In genomic region chr1:169485427-169486280, GRCh38 we compare ENCODE assay signal across 8 cellular contexts. TPM values are rescaled to one million over a fixed set of nuclear protein-coding genes. Genes with fewer than 3 reads are reported as not detected.
DNase-seq lines count a peak whose midpoint lies in the region; ATAC-seq, FAIRE-seq and TF ChIP-seq lines count a peak whose summit lies in the region.

Gene SLC19A2 (minus strand): TSS chr1:169485944. CDS start chr1:169485766, 178 bp downstream.

- peak; percentile 95 to 96 for TF ChIP-seq POLR2A in HepG2 (IDR thresholded peaks at IDR 0.05; ENCODE audit: insufficient read depth in 1 of 2, low read depth in 2 of 2, low read length in 2 of 2)

- POLR2A ChIA-PET in HepG2 (lab: Yijun Ruan, JAX) = interaction anchor here (0.6 to 2.0 kb wide), 18 partner anchors 10 to 796 kb away, joined by 3 to 33 read pairs (median 4); partner anchors contain the start of genes BLZF1, F5, METTL18 and NME7

- TF ChIP-seq CTCF in HepG2 (CRISPR knock-in tag; IDR thresholded peaks at IDR 0.05) = peak; percentile 51

- peak; percentile 64 for FAIRE-seq in HepG2 (lab: Jason Lieb, UNC)

- peak within 1 kb of the TSS; percentile 73 for H3K27ac ChIP-seq in CD4-positive, CD25-positive, alpha-beta regulatory T cell (ENCODE audit: insufficient read depth, low read length, poor library complexity, severe bottlenecking)
- peak within 1 kb of the TSS; percentile 95 for H3K27ac ChIP-seq in HepG2 (ENCODE audit: extremely low read length, insufficient read depth, low read length)

- peaks cover 64% of the 10 kb centered on the region for H3K79me2 ChIP-seq in HepG2 (ENCODE audit: insufficient read depth, low read length)

- DNase-seq in CD4-positive, CD25-positive, alpha-beta regulatory T cell = peak; percentile 92 to 97 (median 93)
- DNase-seq in NCI-H748 treated with DMSO at 0.1 percent for 48 hours (lab: John Stamatoyannopoulos, UW) (peak; percentile 91), dermis microvascular lymphatic vessel endothelial cell (ENCODE audit: low read depth in 2 of 2) (peak; percentile 94 to 99), HepG2 (ENCODE audit: low spot score) (peak; percentile 98)
- peak; percentile 93 to 95 for DNase-seq in activated CD4-positive, alpha-beta T cell treated with anti-CD3 and anti-CD28 coated beads, Interleukin-2, amount 50 U/mL, for 48 hours
- DNase-seq in stimulated activated CD4-positive, alpha-beta T cell treated with anti-CD3 and anti-CD28 coated beads, Interleukin-4, amount 100 ng/mL, for 1 hour = peak; percentile 91

- intact Hi-C loops in HepG2 (cut with micrococcal nuclease; ENCODE audit: unreplicated experiment) = loop anchor here (1.0 to 10.0 kb wide), 4 partner anchors 24 to 381 kb away; partner anchors contain the start of gene ATP1B1

- H4K20me1 ChIP-seq in HepG2 (ENCODE audit: insufficient read depth, low read length) = peaks cover 36% of the 10 kb centered on the region

- no peaks in the 10 kb centered on the region for H3K9me3 Mint-ChIP-seq in CD4-positive, CD25-positive, alpha-beta regulatory T cell

- ATAC-seq in CD4-positive, CD25-positive, alpha-beta regulatory T cell (ENCODE audit: low read depth in 2 of 2) = peak; percentile 99
- peak; percentile 99 for ATAC-seq in GM19395 (IDR thresholded peaks at IDR 0.05; ENCODE audit: unreplicated experiment)
- peak; percentile 97 for ATAC-seq in HG03565 (IDR thresholded peaks at IDR 0.05; ENCODE audit: unreplicated experiment)
- ATAC-seq in HepG2 = peak; percentile 98

- H3K27ac Mint-ChIP-seq in CD4-positive, CD25-positive, alpha-beta regulatory T cell = peak within 1 kb of the TSS; percentile 79 to 98 (median 96)

- 0% methylated on average over 11 of the region's 86 CpGs for WGBS in HepG2 (ENCODE audit: low lambda C conversion rate)

- no peaks in the 10 kb centered on the region for H3K36me3 ChIP-seq in CD4-positive, CD25-positive, alpha-beta regulatory T cell (ENCODE audit: control insufficient read depth, insufficient read depth, low read length)
- no peaks in the 10 kb centered on the region; a peak in 1 of 5 replicates for H3K36me3 ChIP-seq in HepG2 (replicated peaks in 1 of 2; ENCODE audit: control insufficient read depth in 1 of 2, insufficient read depth in 2 of 2, low read length in 2 of 2)

- peak within 1 kb of the TSS; percentile 95 to 97 (median 96) for H3K4me3 Mint-ChIP-seq in CD4-positive, CD25-positive, alpha-beta regulatory T cell

- peaks cover 26% of the 10 kb centered on the region for H3K4me1 ChIP-seq in CD4-positive, CD25-positive, alpha-beta regulatory T cell (ENCODE audit: control insufficient read depth, insufficient read depth, low read length, poor library complexity, severe bottlenecking)
- H3K4me1 ChIP-seq in HepG2 (ENCODE audit: insufficient read depth, low read length) = peaks cover 62% of the 10 kb centered on the region

- no peaks in the 10 kb centered on the region for H3K36me3 Mint-ChIP-seq in CD4-positive, CD25-positive, alpha-beta regulatory T cell

- BruUV-seq in HepG2 (replicated peaks; lab: Mats Ljungman, UMichigan) = no TSS peak

- in situ Hi-C loops in HepG2 (cut with HindIII; ENCODE audit: extremely low pct_ligation_motif_present, low pct_unique_long_range_greater_than_20kb) = no loop called here

- H2AFZ ChIP-seq in HepG2 (ENCODE audit: low read length) = peak within 1 kb of the TSS; percentile 20

- H3K9ac ChIP-seq in HepG2 (ENCODE audit: insufficient read depth, low read depth, low read length) = peak within 1 kb of the TSS; percentile 92

- H3K27me3 ChIP-seq in CD4-positive, CD25-positive, alpha-beta regulatory T cell (ENCODE audit: control insufficient read depth, insufficient read depth, low read length) = no peaks in the 10 kb centered on the region
- H3K27me3 ChIP-seq in HepG2 (ENCODE audit: control insufficient read depth in 1 of 2, insufficient read depth in 2 of 2, low read length in 2 of 2) = no peaks in the 10 kb centered on the region; a peak in 1 of 5 replicates

- TF ChIP-seq EP300 in HepG2 (IDR thresholded peaks at IDR 0.05; ENCODE audit: low read depth in 2 of 2, low read length in 2 of 2) (peak; percentile 11 to 43; a peak in 1 of 4 replicates), HepG2 (CRISPR knock-in tag; IDR thresholded peaks at IDR 0.05; ENCODE audit: borderline replicate concordance) (no peak)

- peak within 1 kb of the TSS; percentile 93 for H3K4me3 ChIP-seq in CD4-positive, CD25-positive, alpha-beta regulatory T cell (ENCODE audit: low read depth, low read length)
- peak within 1 kb of the TSS; percentile 74 to 87 (median 81) for H3K4me3 ChIP-seq in HepG2 (replicated peaks in 1 of 3; ENCODE audit: insufficient read depth in 1 of 3, low read depth in 2 of 3, low read length in 3 of 3)

- H3K9me3 ChIP-seq in CD4-positive, CD25-positive, alpha-beta regulatory T cell (ENCODE audit: control insufficient read depth in 2 of 2, low read length in 2 of 2) = no peaks in the 10 kb centered on the region
- no peaks in the 10 kb centered on the region for H3K9me3 ChIP-seq in HepG2 (ENCODE audit: low read length)

- CTCF ChIA-PET in HepG2 (lab: Yijun Ruan, JAX; ENCODE audit: low intra/inter-chr PET ratio, low total read pairs) = interaction anchor here (1.2 kb wide), 1 partner anchor 61 kb away, joined by 3 read pairs; no protein-coding TSS in a partner anchor

- H3K27me3 Mint-ChIP-seq in CD4-positive, CD25-positive, alpha-beta regulatory T cell = peaks cover 5% of the 10 kb centered on the region

- peak within 1 kb of the TSS; percentile 91 for H3K4me2 ChIP-seq in HepG2 (ENCODE audit: low read depth, low read length)

- peaks cover 21 to 61% (median 43%) of the 10 kb centered on the region in 4 donors for H3K4me1 Mint-ChIP-seq in CD4-positive, CD25-positive, alpha-beta regulatory T cell

- peak; percentile 11; the same call in 1 of the 2 replicates for TF ChIP-seq RAD21 in HepG2 (CRISPR knock-in tag; IDR thresholded peaks at IDR 0.05)

TF ChIP-seq in HepG2, 621 proteins besides CTCF, POLR2A, EP300 and RAD21 (continues in another document):
- TF ChIP-seq ZGPAT (CRISPR knock-in tag; IDR thresholded peaks at IDR 0.05) (peak; percentile 79), KLF16 (CRISPR knock-in tag; IDR thresholded peaks at IDR 0.05) (peak in 1 of 2 experiments; percentile 76; a peak in 1 of 4 replicates), PHB2 (IDR thresholded peaks at IDR 0.05; ENCODE audit: partially characterized antibody) (no peak), SMAD3 (CRISPR knock-in tag; IDR thresholded peaks at IDR 0.05) (peak; percentile 1; the same call in 1 of the 2 replicates)

RNA-seq across cellular contexts. Expression of gene SLC19A2, which starts in this region (rescaled TPM):
- 4.3 TPM for total RNA-seq in CD4-positive, CD25-positive, alpha-beta regulatory T cell
- polyA plus RNA-seq in CD4-positive, CD25-positive, alpha-beta regulatory T cell = 1 to 10 TPM in 1 of 4 donors, under 1 TPM in 3; 0.48 to 1.2 (median 0.72) TPM
- total RNA-seq in dermis microvascular lymphatic vessel endothelial cell = 2.3 and 2.4 TPM in 2 replicates
- 19.1 and 30.4 TPM in 2 replicates for total RNA-seq in HepG2 (2016; rRNA removed; fragmentation: Illumina TruSeq; extraction: Trizol)
- 3.8 and 5.2 TPM in 2 replicates for total RNA-seq in HepG2 (2016; cell fraction: cytosol; rRNA removed; fragmentation: Illumina TruSeq; extraction: Trizol; ENCODE audit: low read depth)
- total RNA-seq in HepG2 (2016; cell fraction: insoluble cytoplasmic fraction; rRNA removed; fragmentation: Illumina TruSeq; extraction: Trizol) = 20.0 and 30.2 TPM in 2 replicates
- 10.5 and 14.2 TPM in 2 replicates for total RNA-seq in HepG2 (2016; cell fraction: membrane; rRNA removed; fragmentation: Illumina TruSeq; extraction: Trizol)
- total RNA-seq in HepG2 (2016; cell fraction: nucleus; rRNA removed; fragmentation: Illumina TruSeq; extraction: Trizol) = 42.1 and 44.8 TPM in 2 replicates
- 51.2 and 56.0 TPM in 2 replicates for polyA plus RNA-seq in HepG2 (2011; rRNA removed)
- polyA plus RNA-seq in HepG2 (2011; cell fraction: cytosol; rRNA removed) = 32.0 and 44.1 TPM in 2 replicates
- 29.6 and 34.0 TPM in 2 replicates for polyA plus RNA-seq in HepG2 (2011; cell fraction: nucleus; rRNA removed)
- 36.6 and 42.7 TPM in 2 replicates for polyA plus RNA-seq in HepG2 (2012)
- polyA plus RNA-seq in HepG2 (2016; cell fraction: cytosol; fragmentation: Illumina TruSeq; extraction: Trizol; ENCODE audit: low read depth) = 1.4 TPM in 2 replicates
- 18.6 and 19.7 TPM in 2 replicates for polyA plus RNA-seq in HepG2 (2016; cell fraction: insoluble cytoplasmic fraction; fragmentation: Illumina TruSeq; extraction: Trizol; ENCODE audit: low read depth)
- polyA plus RNA-seq in HepG2 (2016; cell fraction: membrane; fragmentation: Illumina TruSeq; extraction: Trizol; ENCODE audit: low read depth) = 4.9 and 6.2 TPM in 2 replicates
- polyA plus RNA-seq in HepG2 (2016; cell fraction: nucleus; fragmentation: Illumina TruSeq; extraction: Trizol; ENCODE audit: insufficient read depth, low read depth) = 62.4 and 64.4 TPM in 2 replicates
- polyA minus RNA-seq in HepG2 (2011; rRNA and poly(A)+ RNA removed; ENCODE audit: low replicate concordance) = 66.6 and 122 TPM in 2 replicates
- 49.6 and 53.0 TPM in 2 replicates for polyA minus RNA-seq in HepG2 (2011; cell fraction: cytosol; rRNA and poly(A)+ RNA removed)
- polyA minus RNA-seq in HepG2 (2011; cell fraction: nucleus; rRNA and poly(A)+ RNA removed) = 69.3 and 81.4 TPM in 2 replicates

Comparison
In these comparisons a context has a peak if more than half of its experiments do, and no peak if none do; other contexts are left out.
1. Peak in every context shown above with its lines: DNase-seq, ATAC-seq, H3K4me3 ChIP-seq and H3K27ac ChIP-seq.